22 cellular contexts compared by ENCODE assay signal in genomic region chr2:130870161-130870485, GRCh38.
"Had no signal": no experiment of that assay in that cellular context is flagged by ENCODE, and none has a peak within 500 bp of the region (broad histone marks: within the 10 kb centered on the region; RNA-seq: fewer than 3 reads in every experiment).

No MANE protein-coding gene starts in this region.

- H3K9me3 ChIP-seq: esophagus muscularis mucosa, heart right ventricle, left lung, lower lobe of right lung, sigmoid colon, testis, uterus had no signal

- H3K27me3 ChIP-seq: foreskin keratinocyte, sigmoid colon, testis, uterus had no signal

- H3K4me1 ChIP-seq: left lung, lower lobe of right lung, sigmoid colon, testis, uterus had no signal

- DNase-seq: activated CD4-positive, alpha-beta T cell treated with anti-CD3 and anti-CD28 coated beads for 4 hours; activated CD4-positive, alpha-beta T cell treated with anti-CD3 and anti-CD28 coated beads, Interleukin-2, amount 50 U/mL, for 4 hours; activated CD8-positive, alpha-beta memory T cell treated with anti-CD3 and anti-CD28 coated beads for 24 hours; activated naive CD8-positive, alpha-beta T cell treated with anti-CD3 and anti-CD28 coated beads, Interleukin-2, amount 50 U/mL, for 24 hours; cerebellar nuclear complex; cortex of kidney; foreskin keratinocyte; heart right ventricle; kidney glomerular epithelial cell; left lung; lower lobe of right lung; mesenchymal stem cell; naive thymus-derived CD8-positive, alpha-beta T cell; sigmoid colon; small intestine; stimulated activated CD4-positive, alpha-beta T cell treated with anti-CD3 and anti-CD28 coated beads, Interleukin-1b, Interleukin-23, amount 100 ng/mL, for 48 hours; stimulated activated naive CD4-positive, alpha-beta T cell; testis; trophoblast cell; uterus had no signal

- H3K9me3 Mint-ChIP-seq: activated naive CD4-positive, alpha-beta T cell treated with anti-CD3 and anti-CD28 coated beads, Interleukin-2, amount 50 U/mL, for 24 hours; activated naive CD8-positive, alpha-beta T cell treated with anti-CD3 and anti-CD28 coated beads, Interleukin-2, amount 50 U/mL, for 24 hours; naive thymus-derived CD8-positive, alpha-beta T cell had no signal

- H3K36me3 Mint-ChIP-seq: activated naive CD4-positive, alpha-beta T cell treated with anti-CD3 and anti-CD28 coated beads, Interleukin-2, amount 50 U/mL, for 24 hours; naive thymus-derived CD8-positive, alpha-beta T cell had no signal

- H3K4me3 Mint-ChIP-seq: activated naive CD4-positive, alpha-beta T cell treated with anti-CD3 and anti-CD28 coated beads, Interleukin-2, amount 50 U/mL, for 24 hours; activated naive CD8-positive, alpha-beta T cell treated with anti-CD3 and anti-CD28 coated beads, Interleukin-2, amount 50 U/mL, for 24 hours; naive thymus-derived CD8-positive, alpha-beta T cell had no signal

- ATAC-seq: activated naive CD8-positive, alpha-beta T cell treated with anti-CD3 and anti-CD28 coated beads, Interleukin-2, amount 50 U/mL, for 24 hours; foreskin keratinocyte; left lung; lower lobe of right lung; naive thymus-derived CD8-positive, alpha-beta T cell had no signal

- H3K36me3 ChIP-seq: esophagus muscularis mucosa, heart right ventricle, left lung, lower lobe of right lung, sigmoid colon, uterus had no signal

- H3K4me3 ChIP-seq: esophagus muscularis mucosa, heart right ventricle, left lung, lower lobe of right lung, sigmoid colon, testis, uterus had no signal

- H3K27ac ChIP-seq: esophagus muscularis mucosa, heart right ventricle, left lung, lower lobe of right lung, sigmoid colon, testis, uterus had no signal

- H3K4me1 Mint-ChIP-seq: activated naive CD4-positive, alpha-beta T cell treated with anti-CD3 and anti-CD28 coated beads, Interleukin-2, amount 50 U/mL, for 24 hours had no signal

- H3K27ac Mint-ChIP-seq: activated naive CD4-positive, alpha-beta T cell treated with anti-CD3 and anti-CD28 coated beads, Interleukin-2, amount 50 U/mL, for 24 hours; activated naive CD8-positive, alpha-beta T cell treated with anti-CD3 and anti-CD28 coated beads, Interleukin-2, amount 50 U/mL, for 24 hours had no signal
